In genomic region chr19:12783849-12784393, GRCh38 we compare ENCODE assay signal across 8 cellular contexts. TPM values are rescaled to one million over a fixed set of nuclear protein-coding genes. Genes with fewer than 3 reads are reported as not detected.
DNase-seq lines count a peak whose midpoint lies in the region; ATAC-seq and TF ChIP-seq lines count a peak whose summit lies in the region.

No MANE protein-coding gene starts in this region.

- H3K9me3 Mint-ChIP-seq in WTC11 = no peaks in the 10 kb centered on the region

- intact Hi-C loops in heart left ventricle (cut with DNase I) = loop anchor here in 1 of 10 donors (10.0 kb wide), 1 partner anchor 371 kb away; the partner anchor contains the start of genes IER2 and STX10
- intact Hi-C loops in psoas muscle (cut with DNase I) = no loop called here

- H3K36me3 Mint-ChIP-seq in WTC11 = no peaks in the 10 kb centered on the region

- H3K4me3 ChIP-seq in heart left ventricle = peak overlapping the region in 8 of 12 donors; percentile 51 to 67 (median 56)
- peak overlapping the region; percentile 7 for H3K4me3 ChIP-seq in psoas muscle

- CTCF ChIA-PET in WTC11 (lab: Charles Lee) = interaction anchor here (1.8 kb wide), 1 partner anchor 9 kb away, joined by 10 read pairs; no protein-coding TSS in a partner anchor

- ATAC-seq in WTC11 (no peak), heart left ventricle (peak; percentile 5 to 46 (median 26)), psoas muscle (no peak), HG02884 (IDR thresholded peaks at IDR 0.05; ENCODE audit: unreplicated experiment) (no peak)

- H3K27ac Mint-ChIP-seq in WTC11 = no peak overlapping the region

- H3K4me1 ChIP-seq in heart left ventricle (peaks cover 7 to 91% (median 66%) of the 10 kb centered on the region in 12 donors), psoas muscle (peaks cover 37% of the 10 kb centered on the region)

- H3K36me3 ChIP-seq in heart left ventricle (no peaks in the 10 kb centered on the region), psoas muscle (ENCODE audit: insufficient read depth in 1 of 2, low read depth in 1 of 2) (no peaks in the 10 kb centered on the region)

- DNase-seq in EL = peak; percentile 47
- DNase-seq in WTC11 (ENCODE audit: low spot score) = no peak
- peak; percentile 79 to 88 (median 82) for DNase-seq in heart left ventricle
- DNase-seq in psoas muscle = peak; percentile 59 to 77
- DNase-seq in NCI-H1436 treated with DMSO at 0.1 percent for 48 hours (lab: John Stamatoyannopoulos, UW) = no peak
- DNase-seq in NCI-H226 = no peak
- DNase-seq in NCI-H146 (lab: John Stamatoyannopoulos, UW) = no peak

- POLR2A ChIA-PET in WTC11 (lab: Charles Lee) = interaction anchor here (1.7 kb wide), 1 partner anchor 8 kb away, joined by 6 read pairs; the partner anchor contains the start of gene JUNB

- H3K27ac ChIP-seq in heart left ventricle (peak overlapping the region; percentile 92 to 100 (median 99)), psoas muscle (peak overlapping the region; percentile 82)

- WGBS in heart left ventricle, 4 donors = 10 to 40% (median 22%) methylated on average over 5 to 19 of the region's 19 CpGs
- 24 to 35% (median 26%) methylated on average over 12 to 19 of the region's 19 CpGs for WGBS in psoas muscle, 3 donors

- H3K27me3 ChIP-seq in heart left ventricle (no peaks in the 10 kb centered on the region), psoas muscle (ENCODE audit: insufficient read depth in 3 of 3, low read length in 2 of 3) (no peaks in the 10 kb centered on the region)

- H3K9me3 ChIP-seq in heart left ventricle (no peaks in the 10 kb centered on the region), psoas muscle (no peaks in the 10 kb centered on the region)

- peak overlapping the region; percentile 59 for H3K4me3 Mint-ChIP-seq in WTC11

- peaks cover 21% of the 10 kb centered on the region for H3K4me1 Mint-ChIP-seq in WTC11

- no peak for TF ChIP-seq POLR2A in heart left ventricle (IDR thresholded peaks at IDR 0.05)

- H3K27me3 Mint-ChIP-seq in WTC11 (ENCODE audit: low read depth) = no peaks in the 10 kb centered on the region; the same call in 1 of the 2 replicates

- no peak for TF ChIP-seq CTCF in WTC11 (IDR thresholded peaks at IDR 0.05)
- no peak for TF ChIP-seq CTCF in heart left ventricle (IDR thresholded peaks at IDR 0.05)
- TF ChIP-seq CTCF in psoas muscle (IDR thresholded peaks at IDR 0.05) = no peak

TF ChIP-seq in WTC11, 78 proteins besides CTCF, POLR2A, EP300 and RAD21 (continues in another document):
- no peak for TF ChIP-seq KAT7 (CRISPR knock-in tag; IDR thresholded peaks at IDR 0.05; ENCODE audit: borderline replicate concordance)
- no peak for TF ChIP-seq ZNF416 (CRISPR knock-in tag; IDR thresholded peaks at IDR 0.05)
- TF ChIP-seq TP53 (CRISPR knock-in tag; IDR thresholded peaks at IDR 0.05) = no peak
- no peak for TF ChIP-seq ERG (CRISPR knock-in tag; IDR thresholded peaks at IDR 0.05)
- TF ChIP-seq STAT6 (CRISPR knock-in tag; conservative IDR thresholded peaks at IDR 0.05; ENCODE audit: low read depth) = no peak
- TF ChIP-seq HMGA2 (CRISPR knock-in tag; IDR thresholded peaks at IDR 0.05) = no peak
- no peak for TF ChIP-seq ZNF396 (CRISPR knock-in tag; IDR thresholded peaks at IDR 0.05; ENCODE audit: borderline replicate concordance)
- no peak for TF ChIP-seq ATF6 (CRISPR knock-in tag; IDR thresholded peaks at IDR 0.05)
- no peak for TF ChIP-seq GTF2I (CRISPR knock-in tag; conservative IDR thresholded peaks at IDR 0.05)
- no peak for TF ChIP-seq PRRX2 (CRISPR knock-in tag; IDR thresholded peaks at IDR 0.05)
- no peak for TF ChIP-seq MYBL2 (CRISPR knock-in tag; IDR thresholded peaks at IDR 0.05)

RNA-seq across cellular contexts. Expression of gene JUNB, which starts 7.4 kb away (rescaled TPM):
- total RNA-seq in WTC11 (2021) (6.6 to 11.5 TPM (median 10.2 TPM) in 3 replicates), heart left ventricle (100 to 1,000 TPM in 4 of 9 donors, 10 to 100 TPM in 5; 19.6 to 205 (median 67.6) TPM), psoas muscle (100 to 1,000 TPM in 2 of 4 donors, 10 to 100 TPM in 2; 29.2 to 217 (median 73.6) TPM)
- polyA plus RNA-seq in heart left ventricle (10 to 100 TPM; 29.6 to 52.9 TPM), psoas muscle (100 to 1,000 TPM in 1 of 3 donors, 10 to 100 TPM in 2; 25.1 to 145 (median 31.9) TPM)

RNA-seq across cellular contexts. Expression of gene HOOK2, which starts 8.6 kb away (rescaled TPM):
- total RNA-seq in WTC11 (2021) (70.0 to 83.3 TPM (median 81.4 TPM) in 3 replicates), heart left ventricle (10 to 100 TPM; 45.5 to 90.1 (median 62.6) TPM), psoas muscle (10 to 100 TPM; 20.3 to 33.0 (median 23.8) TPM)
- polyA plus RNA-seq in heart left ventricle (10 to 100 TPM; 29.9 to 83.5 TPM), psoas muscle (10 to 100 TPM; 11.3 to 21.7 (median 19.0) TPM)

RNA-seq across cellular contexts. Expression of gene PRDX2, which starts 17.7 kb away (rescaled TPM):
- total RNA-seq in WTC11 (2021) (378 to 447 TPM (median 447 TPM) in 3 replicates), heart left ventricle (1,000 to 10,000 TPM in 2 of 9 donors, 100 to 1,000 TPM in 7; 435 to 1,432 (median 684) TPM), psoas muscle (100 to 1,000 TPM; 273 to 419 (median 370) TPM)
- polyA plus RNA-seq in heart left ventricle (100 to 1,000 TPM; 544 to 645 TPM), psoas muscle (100 to 1,000 TPM; 329 to 535 (median 396) TPM)

RNA-seq across cellular contexts. Expression of gene THSD8, which starts 17.9 kb away (rescaled TPM):
- total RNA-seq in WTC11 (2021) = 30.1 to 50.2 TPM (median 47.0 TPM) in 3 replicates
- total RNA-seq in heart left ventricle = 1 to 10 TPM in 7 of 9 donors, not detected in 2; 1.2 to 6.8 (median 2.2) TPM
- polyA plus RNA-seq in heart left ventricle = 1 to 10 TPM in 1 of 2 donors, under 1 TPM in 1; 0.35 to 3.2 TPM
- 1 to 10 TPM in 3 of 4 donors, under 1 TPM in 1; 0.92 to 3.2 (median 2.0) TPM for total RNA-seq in psoas muscle
- polyA plus RNA-seq in psoas muscle = 1 to 10 TPM; 1.9 to 2.5 (median 2.0) TPM

RNA-seq across cellular contexts. Expression of gene RNASEH2A, which starts 22.5 kb away (rescaled TPM):
- 71.3 to 78.2 TPM (median 72.9 TPM) in 3 replicates for total RNA-seq in WTC11 (2021)
- 1 to 10 TPM in 8 of 9 donors, under 1 TPM in 1; 0.63 to 7.6 (median 4.0) TPM for total RNA-seq in heart left ventricle
- 1 to 10 TPM; 1.3 to 8.6 TPM for polyA plus RNA-seq in heart left ventricle
- total RNA-seq in psoas muscle = 1 to 10 TPM; 2.4 to 5.0 (median 3.0) TPM
- 1 to 10 TPM; 3.6 to 9.0 (median 8.6) TPM for polyA plus RNA-seq in psoas muscle

Comparison
In these comparisons a context has a peak if more than half of its experiments do, and no peak if none do; other contexts are left out.
1. DNase-seq: peak in EL (single experiment), heart left ventricle (5 of 5) and psoas muscle (2 of 2); none in WTC11 (single experiment), NCI-H1436 treated with DMSO at 0.1 percent for 48 hours (single experiment), NCI-H226 (single experiment) and NCI-H146 (single experiment).
2. ATAC-seq: peak in heart left ventricle (4 of 4); none in WTC11 (single experiment), psoas muscle (0 of 4) and HG02884 (single experiment).